In the genomic region with DNA sequence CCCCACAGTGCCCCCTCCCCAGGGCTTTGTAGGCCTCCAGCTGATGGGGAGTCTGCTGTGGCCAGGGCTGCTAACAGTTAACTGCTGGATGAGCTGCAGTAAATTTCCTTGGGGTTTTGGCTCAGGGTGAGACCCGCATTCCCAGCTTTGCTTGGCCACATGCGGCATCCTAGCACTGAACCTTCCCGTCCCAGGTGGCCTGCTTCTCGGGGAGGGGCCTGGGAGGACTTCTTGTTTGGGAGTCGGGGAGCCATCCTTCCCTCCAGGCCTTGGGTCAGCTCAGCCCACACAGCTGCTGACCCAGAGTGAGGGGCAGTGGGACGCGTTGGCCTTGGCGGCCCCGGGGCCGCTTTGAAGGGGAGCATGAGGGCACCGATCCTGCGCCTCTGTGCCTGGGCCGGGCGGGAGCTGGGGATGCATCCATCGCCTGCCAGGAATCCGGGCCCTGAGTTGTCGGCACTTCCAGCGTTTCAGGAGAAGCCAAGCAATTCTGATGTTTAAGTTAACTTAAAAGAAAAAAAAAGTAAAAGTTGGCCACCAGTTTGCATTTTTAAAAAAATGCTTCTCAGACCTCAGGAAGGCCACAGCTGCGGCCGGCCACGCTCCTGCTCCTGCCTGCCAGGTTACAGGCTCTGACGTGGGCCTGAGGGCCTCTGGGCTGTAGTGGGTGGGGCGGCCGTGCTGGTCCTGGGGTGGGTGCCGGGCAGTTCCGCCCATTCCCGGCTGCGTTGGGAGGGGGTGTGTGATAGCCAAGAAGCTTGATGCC, we compare ENCODE assay signal across 16 cellular contexts. TPM values are rescaled to one million over a fixed set of nuclear protein-coding genes. Genes with fewer than 3 reads are reported as not detected.
A peak's percentile ranks its signal among the peaks of the same experiment; 100 is the strongest.
DNase-seq lines count a peak whose midpoint lies in the region; ATAC-seq and TF ChIP-seq lines count a peak whose summit lies in the region.
"Had no signal": no experiment of that assay in that cellular context is flagged by ENCODE, and none has a peak within 500 bp of the region (broad histone marks: within the 10 kb centered on the region; RNA-seq: fewer than 3 reads in every experiment).

No MANE protein-coding gene starts in this region.

- peak overlapping the region; percentile 42 for H3K9ac ChIP-seq in adipocyte (ENCODE audit: low read length)

- intact Hi-C loops in lower lobe of right lung (cut with DNase I): no loop called here

- H3K4me1 ChIP-seq in adipocyte (ENCODE audit: control insufficient read depth, insufficient read depth, low read length): peaks cover 8% of the 10 kb centered on the region
- peaks cover 16% of the 10 kb centered on the region for H3K4me1 ChIP-seq in lower lobe of right lung
- H3K4me1 ChIP-seq in thoracic aorta (ENCODE audit: control insufficient read depth in 1 of 2, low read depth in 2 of 2): peaks cover 4 to 12% of the 10 kb centered on the region in 2 donors
- H3K4me1 ChIP-seq: colonic mucosa had no signal

- ATAC-seq in lower lobe of right lung (peak; percentile 37 to 48), thoracic aorta (ENCODE audit: insufficient number of reproducible peaks, low FRiP score, low read depth) (no peak), GM19324 (IDR thresholded peaks at IDR 0.05; ENCODE audit: low FRiP score, unreplicated experiment) (no peak)
- ATAC-seq: stimulated activated naive CD8-positive, alpha-beta T cell treated with anti-CD3 and anti-CD28 coated beads, Interleukin-15, amount 100 ng/mL, for 72 hours had no signal

- no peak for DNase-seq in adipocyte (ENCODE audit: low read depth)
- peak; percentile 38 for DNase-seq in fibroblast of pulmonary artery (ENCODE audit: low read depth)
- DNase-seq in lower lobe of right lung: no peak
- peak; percentile 12 for DNase-seq in thoracic aorta (ENCODE audit: low spot score)
- DNase-seq in superior temporal gyrus (ENCODE audit: extremely low spot score): no peak
- DNase-seq in erythroblast (lab: John Stamatoyannopoulos, UW): no peak
- no peak for DNase-seq in activated effector memory CD4-positive, alpha-beta T cell treated with Interleukin-2 at 50 U/mL for 16 hours
- DNase-seq: anterior cingulate cortex; colonic mucosa; DMS 273 treated with DMSO at 0.1 percent for 48 hours; hypothalamus; NCI-H1436 treated with DMSO at 0.1 percent for 48 hours; RPMI8226; stimulated activated naive CD8-positive, alpha-beta T cell treated with anti-CD3 and anti-CD28 coated beads, Interleukin-15, amount 100 ng/mL, for 72 hours; T-helper 1 cell had no signal

- H3K9me3 ChIP-seq in adipocyte (ENCODE audit: control insufficient read depth, low read length) (no peaks in the 10 kb centered on the region), lower lobe of right lung (no peaks in the 10 kb centered on the region), thoracic aorta (no peaks in the 10 kb centered on the region)
- H3K9me3 ChIP-seq: colonic mucosa had no signal

- no peaks in the 10 kb centered on the region for H3K27me3 ChIP-seq in adipocyte (replicated peaks; ENCODE audit: control insufficient read depth, insufficient read depth, low read length)
- no peaks in the 10 kb centered on the region for H3K27me3 ChIP-seq in lower lobe of right lung (ENCODE audit: low read depth)
- no peaks in the 10 kb centered on the region for H3K27me3 ChIP-seq in thoracic aorta (replicated peaks; ENCODE audit: insufficient read depth)
- H3K27me3 ChIP-seq: colonic mucosa had no signal

- H3K27ac ChIP-seq in lower lobe of right lung: no peak overlapping the region
- H3K27ac ChIP-seq in thoracic aorta: no peak overlapping the region
- H3K27ac ChIP-seq: colonic mucosa had no signal

- H3K36me3 ChIP-seq in adipocyte (ENCODE audit: control insufficient read depth, insufficient read depth, low read length, severe bottlenecking) (no peaks in the 10 kb centered on the region), lower lobe of right lung (no peaks in the 10 kb centered on the region), thoracic aorta (no peaks in the 10 kb centered on the region)
- H3K36me3 ChIP-seq: colonic mucosa had no signal

- TF ChIP-seq POLR2A in erythroblast (IDR thresholded peaks at IDR 0.05; ENCODE audit: low read length): no peak

- H3K4me3 ChIP-seq in adipocyte (ENCODE audit: low read length) (no peak overlapping the region), fibroblast of pulmonary artery (replicated peaks; ENCODE audit: low read depth, low read length) (no peak overlapping the region), lower lobe of right lung (no peak overlapping the region), thoracic aorta (no peak overlapping the region)
- H3K4me3 ChIP-seq: colonic mucosa had no signal

- TF ChIP-seq CTCF in fibroblast of pulmonary artery (IDR thresholded peaks at IDR 0.05; ENCODE audit: low read length, missing control alignments) (no peak), lower lobe of right lung (IDR thresholded peaks at IDR 0.05) (no peak), thoracic aorta (IDR thresholded peaks at IDR 0.05) (no peak)

RNA-seq across cellular contexts. Expression of a gene that starts 27.7 kb away (rescaled TPM):
- total RNA-seq in lower lobe of right lung (16.2 TPM), thoracic aorta (10 to 100 TPM in 1 of 2 donors, 1 to 10 TPM in 1; 8.7 to 11.2 TPM)

Comparison
In these comparisons a context has a peak if more than half of its experiments do, and no peak if none do; other contexts are left out.
1. DNase-seq: peak in fibroblast of pulmonary artery (single experiment) and thoracic aorta (single experiment); none in adipocyte (single experiment), lower lobe of right lung (single experiment), superior temporal gyrus (single experiment), erythroblast (0 of 2) and activated effector memory CD4-positive, alpha-beta T cell treated with Interleukin-2 at 50 U/mL for 16 hours (single experiment).
2. ATAC-seq: peak in lower lobe of right lung (2 of 2); none in thoracic aorta (single experiment) and GM19324 (single experiment).